1 cellular context compared by ENCODE assay signal in genomic region chr17:42107597-42108576, GRCh38.
TF ChIP-seq lines count a peak whose summit lies in the region.

No MANE protein-coding gene starts in this region.

TF ChIP-seq in HepG2, 621 proteins besides CTCF, POLR2A, EP300 and RAD21:
- no peak for TF ChIP-seq ZIK1 (CRISPR knock-in tag; IDR thresholded peaks at IDR 0.05; ENCODE audit: borderline replicate concordance, low read depth)
- TF ChIP-seq SRSF4 (IDR thresholded peaks at IDR 0.05; ENCODE audit: low read depth, low read length, poor library complexity, severe bottlenecking) = no peak
- no peak for TF ChIP-seq JARID2 (CRISPR knock-in tag; IDR thresholded peaks at IDR 0.05; ENCODE audit: insufficient replicate concordance)
- TF ChIP-seq ZNF292 (CRISPR knock-in tag; IDR thresholded peaks at IDR 0.05; ENCODE audit: borderline replicate concordance, low read depth) = no peak
- TF ChIP-seq POLR2AphosphoS5 (IDR thresholded peaks at IDR 0.05; ENCODE audit: low read depth, low read length) = no peak
- no peak for TF ChIP-seq CHD4 (IDR thresholded peaks at IDR 0.05; ENCODE audit: borderline replicate concordance, low read length)
- no peak for TF ChIP-seq ZNF784 (CRISPR knock-in tag; IDR thresholded peaks at IDR 0.05; ENCODE audit: borderline replicate concordance)
- TF ChIP-seq NFE2L2 (IDR thresholded peaks at IDR 0.05; ENCODE audit: low read length) = peak; percentile 79; the same call in 1 of the 2 replicates
- no peak for TF ChIP-seq E2F5 (CRISPR knock-in tag; conservative IDR thresholded peaks at IDR 0.05)
- no peak for TF ChIP-seq ZNF7 (CRISPR knock-in tag; IDR thresholded peaks at IDR 0.05)
- TF ChIP-seq SP1 (IDR thresholded peaks at IDR 0.05) = no peak
- TF ChIP-seq SP1 (CRISPR knock-in tag; IDR thresholded peaks at IDR 0.05) = peak; percentile 8; the same call in 1 of the 2 replicates
- no peak for TF ChIP-seq IKZF5 (CRISPR knock-in tag; IDR thresholded peaks at IDR 0.05)
- no peak for TF ChIP-seq NFAT5 (CRISPR knock-in tag; IDR thresholded peaks at IDR 0.05)
- TF ChIP-seq DNMT1 (CRISPR knock-in tag; IDR thresholded peaks at IDR 0.05) = no peak
- no peak for TF ChIP-seq ZHX1 (CRISPR knock-in tag; IDR thresholded peaks at IDR 0.05; ENCODE audit: low read depth)
- TF ChIP-seq ZNF180 (CRISPR knock-in tag; IDR thresholded peaks at IDR 0.05; ENCODE audit: borderline replicate concordance, low read depth) = no peak
- TF ChIP-seq ATAD3A (CRISPR knock-in tag; IDR thresholded peaks at IDR 0.05) = no peak
- TF ChIP-seq SALL1 (CRISPR knock-in tag; IDR thresholded peaks at IDR 0.05) = peak; percentile 46; the same call in 1 of the 2 replicates
- no peak for TF ChIP-seq ZNF501 (CRISPR knock-in tag; IDR thresholded peaks at IDR 0.05)
- TF ChIP-seq ZBTB38 (CRISPR knock-in tag; IDR thresholded peaks at IDR 0.05) = peak; percentile 79
- TF ChIP-seq GABPB1 (CRISPR knock-in tag; IDR thresholded peaks at IDR 0.05) = peak; percentile 31; the same call in 1 of the 2 replicates
- peak; percentile 38; the same call in 1 of the 2 replicates for TF ChIP-seq ZFX (CRISPR knock-in tag; IDR thresholded peaks at IDR 0.05; ENCODE audit: low read depth)
- TF ChIP-seq NFE2L1 (CRISPR knock-in tag; IDR thresholded peaks at IDR 0.05; ENCODE audit: borderline replicate concordance) = 0 out of 2 replicates have a peak, but pooled peaks have one; percentile 45
- no peak for TF ChIP-seq RFX5 (IDR thresholded peaks at IDR 0.05; ENCODE audit: low read depth, low read length)
- peak; percentile 67 for TF ChIP-seq ZBTB33 (CRISPR knock-in tag; IDR thresholded peaks at IDR 0.05)
- 0 out of 2 replicates have a peak, but pooled peaks have one; percentile 54 for TF ChIP-seq HNRNPL (IDR thresholded peaks at IDR 0.05; ENCODE audit: low read depth, low read length)
- no peak for TF ChIP-seq SOX13 (IDR thresholded peaks at IDR 0.05)
- no peak for TF ChIP-seq SOX13 (CRISPR knock-in tag; conservative IDR thresholded peaks at IDR 0.05 in 1 of 2, IDR thresholded peaks at IDR 0.05 in 1 of 2)
- TF ChIP-seq MAFK (conservative IDR thresholded peaks at IDR 0.05 in 1 of 2, IDR thresholded peaks at IDR 0.05 in 1 of 2; ENCODE audit: low read length in 2 of 2) = 0 out of 4 replicates have a peak, but pooled peaks of 1 of the 2 experiments have one; percentile 15
- peak; percentile 76 for TF ChIP-seq HNRNPLL (IDR thresholded peaks at IDR 0.05; ENCODE audit: low read depth, low read length, poor library complexity, severe bottlenecking)
- TF ChIP-seq SMAD3 (CRISPR knock-in tag; IDR thresholded peaks at IDR 0.05) = no peak
- TF ChIP-seq MXD3 (CRISPR knock-in tag; IDR thresholded peaks at IDR 0.05) = no peak
- no peak for TF ChIP-seq FOXP4 (CRISPR knock-in tag; IDR thresholded peaks at IDR 0.05)
- peak; percentile 49; the same call in 1 of the 2 replicates for TF ChIP-seq MAX (IDR thresholded peaks at IDR 0.05)
- TF ChIP-seq ZNF687 (CRISPR knock-in tag; IDR thresholded peaks at IDR 0.05) = peak; percentile 93
- TF ChIP-seq MZF1 (CRISPR knock-in tag; IDR thresholded peaks at IDR 0.05; ENCODE audit: borderline replicate concordance) = no peak
- no peak for TF ChIP-seq GABPA (IDR thresholded peaks at IDR 0.05; ENCODE audit: low read depth, low read length)
- peak; percentile 50; the same call in 1 of the 2 replicates for TF ChIP-seq GABPA (CRISPR knock-in tag; IDR thresholded peaks at IDR 0.05; ENCODE audit: low read depth)
